ENCODE assay signal across 8 cellular contexts in genomic region chr19:12484011-12484370, GRCh38. TPM values are rescaled to one million over a fixed set of nuclear protein-coding genes. Genes with fewer than 3 reads are reported as not detected.
DNase-seq lines count a peak whose midpoint lies in the region; ATAC-seq and TF ChIP-seq lines count a peak whose summit lies in the region.

No MANE protein-coding gene starts in this region.

- peak overlapping the region; percentile 86 to 97 (median 95) for H3K4me3 Mint-ChIP-seq in naive B cell

- no peaks in the 10 kb centered on the region for H3K9me3 Mint-ChIP-seq in naive B cell

- H3K36me3 ChIP-seq in KMS-11 (ENCODE audit: insufficient read depth), result no peaks in the 10 kb centered on the region

- peaks cover 20 to 56% (median 38%) of the 10 kb centered on the region in 3 donors for H3K4me1 Mint-ChIP-seq in naive B cell

- no peaks in the 10 kb centered on the region for H3K36me3 Mint-ChIP-seq in naive B cell

- DNase-seq in AG09309 (ENCODE audit: low read depth) (no peak), coronary artery (ENCODE audit: low spot score) (no peak), naive B cell (no peak)
- DNase-seq in activated effector memory CD4-positive, alpha-beta T cell treated with anti-CD3 and anti-CD28 coated beads, Interleukin-2, amount 50 U/mL, for 16 hours, result no peak
- no peak for DNase-seq in activated CD8-positive, alpha-beta memory T cell treated with anti-CD3 and anti-CD28 coated beads for 24 hours

- H4K20me1 ChIP-seq in KMS-11 (ENCODE audit: insufficient read depth), result no peaks in the 10 kb centered on the region

- no peaks in the 10 kb centered on the region for H3K27me3 ChIP-seq in KMS-11 (ENCODE audit: insufficient read depth, low read depth)

- ATAC-seq in naive B cell (ENCODE audit: low read depth in 2 of 2) (no peak), GM19397 (IDR thresholded peaks at IDR 0.05; ENCODE audit: unreplicated experiment) (no peak), HG02973 (IDR thresholded peaks at IDR 0.05; ENCODE audit: unreplicated experiment) (no peak)

- peak overlapping the region; percentile 74 for H3K4me3 ChIP-seq in AG09309 (ENCODE audit: control insufficient read depth, low read depth, low read length)
- H3K4me3 ChIP-seq in KMS-11 (IDR thresholded peaks at IDR 0.05; ENCODE audit: insufficient read depth, low read depth, low read length), result no peak overlapping the region
- peak overlapping the region; percentile 90 for H3K4me3 ChIP-seq in coronary artery

- H3K79me2 ChIP-seq in KMS-11 (ENCODE audit: insufficient read depth, low read depth), result peaks cover 20% of the 10 kb centered on the region; the same call in 1 of the 2 replicates

- H3K4me1 ChIP-seq in KMS-11 (ENCODE audit: low read depth, poor library complexity, severe bottlenecking), result peaks cover 43% of the 10 kb centered on the region

- peak overlapping the region; percentile 46; the same call in 1 of the 2 replicates for H3K9ac ChIP-seq in KMS-11

- H3K27ac ChIP-seq in KMS-11 (no peak overlapping the region), coronary artery (peak overlapping the region; percentile 86 to 89)

- H3K27me3 Mint-ChIP-seq in naive B cell, result no peaks in the 10 kb centered on the region

- TF ChIP-seq CTCF in AG09309 (IDR thresholded peaks at IDR 0.05; ENCODE audit: control insufficient read depth, insufficient read depth, low read depth, low read length, missing control alignments) (no peak), KMS-11 (conservative IDR thresholded peaks at IDR 0.05; ENCODE audit: low read depth, low read length) (no peak), coronary artery (IDR thresholded peaks at IDR 0.05) (no peak)

- H2AFZ ChIP-seq in KMS-11 (ENCODE audit: low read depth), result peak overlapping the region; percentile 100

- peak overlapping the region in 4 of 6 donors; percentile 26 to 91 (median 59) for H3K27ac Mint-ChIP-seq in naive B cell

- peak overlapping the region; percentile 97 for H3K4me2 ChIP-seq in KMS-11

RNA-seq across cellular contexts. Expression of gene ZNF709, which starts 0.6 kb away (rescaled TPM):
- 1 to 10 TPM in 5 of 6 donors, not detected in 1; 1.4 to 2.8 (median 2.3) TPM for polyA plus RNA-seq in naive B cell (ENCODE audit: low read depth in 6 of 6)

RNA-seq across cellular contexts. Expression of gene ZNF443, which starts 43.2 kb away (rescaled TPM):
- 1 to 10 TPM; 1.4 to 4.3 (median 3.1) TPM for polyA plus RNA-seq in naive B cell (ENCODE audit: low read depth in 6 of 6)
